In the genomic region with DNA sequence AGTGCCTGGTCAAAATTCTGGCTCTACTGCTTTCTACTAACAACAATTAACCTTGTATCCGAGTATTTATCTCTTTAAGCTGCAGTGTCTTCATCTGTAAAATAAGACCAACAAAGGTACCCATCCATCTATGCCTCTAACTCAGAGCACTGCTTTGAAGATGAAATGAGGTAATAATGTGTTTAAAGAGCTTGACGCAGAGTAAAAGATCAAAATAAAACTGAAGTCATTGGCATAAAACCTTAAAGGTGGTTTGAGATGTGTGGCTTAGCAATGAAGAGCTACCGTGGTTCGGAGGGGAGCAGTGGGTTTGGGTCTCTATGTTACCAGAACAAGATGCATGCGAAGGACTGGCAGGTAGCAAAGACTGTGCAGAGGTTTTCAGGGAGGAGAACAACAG, we compare ENCODE assay signal across 26 cellular contexts. TPM values are rescaled to one million over a fixed set of nuclear protein-coding genes. Genes with fewer than 3 reads are reported as not detected.
A peak's percentile ranks its signal among the peaks of the same experiment; 100 is the strongest.
DNase-seq lines count a peak whose midpoint lies in the region; ATAC-seq, FAIRE-seq and TF ChIP-seq lines count a peak whose summit lies in the region.
"Had no signal": no experiment of that assay in that cellular context is flagged by ENCODE, and none has a peak within 500 bp of the region (broad histone marks: within the 10 kb centered on the region; RNA-seq: fewer than 3 reads in every experiment).

No MANE protein-coding gene starts in this region.

- no peak overlapping the region for H3K4me3 Mint-ChIP-seq in activated T-helper 17 cell treated with anti-CD3 and anti-CD28 coated beads, Interleukin-2, amount 50 U/mL, for 72 hours
- H3K4me3 Mint-ChIP-seq: activated B cell treated with CpG ODN at 0.5 μM for 24 hours; CD4-positive, alpha-beta T cell; neural crest cell had no signal

- H2AK5ac ChIP-seq in H1 (ENCODE audit: low read depth, low read length), result no peak overlapping the region

- no peak for DNase-seq in activated naive CD4-positive, alpha-beta T cell treated with anti-CD3 and anti-CD28 coated beads, Interleukin-2, amount 50 U/mL, for 72 hours (ENCODE audit: low spot score in 2 of 2)
- DNase-seq in activated naive CD4-positive, alpha-beta T cell treated with anti-CD3 and anti-CD28 coated beads, Interleukin-2, amount 50 U/mL, for 16 hours, result no peak
- DNase-seq in H1 (ENCODE audit: low read depth in 1 of 2, low spot score in 2 of 2), result no peak
- DNase-seq in NCI-H510A treated with DMSO at 0.1 percent for 48 hours (lab: John Stamatoyannopoulos, UW), result no peak
- no peak for DNase-seq in NOMO-1 (lab: John Stamatoyannopoulos, UW; ENCODE audit: unreplicated experiment in 2 of 2)
- DNase-seq in cortex of kidney (lab: John Stamatoyannopoulos, UW), result no peak
- DNase-seq: activated B cell treated with CpG ODN at 0.5 μM for 24 hours; CD4-positive, alpha-beta T cell; colonic mucosa; effector memory CD4-positive, alpha-beta T cell; NCI-H1105; NCI-H187; NCI-H2171; NCI-H510A; small intestine had no signal

- CTCF ChIA-PET in H1 (lab: Charles Lee; ENCODE audit: partially characterized antibody), result interaction anchor here (0.8 to 4.1 kb wide), 23 partner anchors 14 to 260 kb away, joined by 3 to 25 read pairs (median 4); no protein-coding TSS in a partner anchor

- no peak overlapping the region for H3K4me3 ChIP-seq in H1 (ENCODE audit: extremely low read depth in 1 of 4, insufficient read depth in 2 of 4, low read depth in 3 of 4, low read length in 4 of 4)
- H3K4me3 ChIP-seq: colonic mucosa, SJSA1, thoracic aorta had no signal

- H2BK20ac ChIP-seq in H1 (ENCODE audit: low read length), result no peak overlapping the region

- no peak overlapping the region for H3K56ac ChIP-seq in H1 (replicated peaks; ENCODE audit: insufficient read length, low read depth, low read length)

- no peak overlapping the region; the same call in 1 of the 2 replicates for H2BK5ac ChIP-seq in H1 (ENCODE audit: low read depth, low read length)

- no peak overlapping the region for H3K9ac ChIP-seq in H1 (replicated peaks in 1 of 4; ENCODE audit: extremely low read depth in 1 of 4, low read depth in 3 of 4, low read length in 3 of 4)
- H3K9ac ChIP-seq: parathyroid adenoma had no signal

- no peak overlapping the region for H2BK15ac ChIP-seq in H1 (ENCODE audit: low read length)

- no peak overlapping the region for H3K4me2 ChIP-seq in H1 (ENCODE audit: insufficient read depth in 1 of 2, low read depth in 2 of 2, low read length in 2 of 2)

- no peak overlapping the region for H2AFZ ChIP-seq in H1 (ENCODE audit: low read length)
- H2AFZ ChIP-seq: parathyroid adenoma had no signal

- H4K8ac ChIP-seq in H1 (ENCODE audit: extremely low read depth, insufficient read depth, low read length), result no peak overlapping the region

- no peaks in the 10 kb centered on the region for H3K36me3 ChIP-seq in H1 (ENCODE audit: control insufficient read depth in 2 of 4, insufficient read depth in 4 of 4, low read length in 3 of 4)
- H3K36me3 ChIP-seq: colonic mucosa, SJSA1, thoracic aorta had no signal

- TF ChIP-seq POLR2A in H1 (IDR thresholded peaks at IDR 0.05; ENCODE audit: control extremely low read depth in 1 of 2, low read depth in 2 of 2, low read length in 2 of 2), result no peak

- TF ChIP-seq RAD21 in H1 (IDR thresholded peaks at IDR 0.05 in 1 of 2, conservative IDR thresholded peaks at IDR 0.05 in 1 of 2; ENCODE audit: low read depth in 2 of 2, low read length in 2 of 2), result no peak

- peaks cover 7 to 9% of the 10 kb centered on the region in 2 experiments; a peak in 3 of 4 replicates for H3K9me3 ChIP-seq in H1 (ENCODE audit: insufficient read depth in 2 of 2, low read depth in 1 of 2, low read length in 1 of 2)
- H3K9me3 ChIP-seq: colonic mucosa, thoracic aorta had no signal

- TF ChIP-seq EP300 in H1 (IDR thresholded peaks at IDR 0.05; ENCODE audit: borderline replicate concordance in 1 of 2, low read depth in 2 of 2, low read length in 2 of 2), result no peak

- no peaks in the 10 kb centered on the region for H4K20me1 ChIP-seq in H1 (replicated peaks in 1 of 2; ENCODE audit: control insufficient read depth in 1 of 2, insufficient read depth in 2 of 2, low read length in 2 of 2)

- no peaks in the 10 kb centered on the region; a peak in 1 of 7 replicates for H3K27me3 ChIP-seq in H1 (replicated peaks in 1 of 4; ENCODE audit: control insufficient read depth in 3 of 4, extremely low read depth in 1 of 4, insufficient read depth in 3 of 4, low read length in 3 of 4)
- H3K27me3 ChIP-seq: colonic mucosa, SJSA1 had no signal

- peak overlapping the region; percentile 52; the same call in 1 of the 2 replicates for H2BK12ac ChIP-seq in H1 (ENCODE audit: low read depth, low read length)

- FAIRE-seq in H1 (lab: Jason Lieb, UNC), result no peak
- FAIRE-seq: bronchial epithelial cell, HTR-8/SVneo, small intestine, urothelium cell line had no signal

- peaks cover 3 to 10% (median 8%) of the 10 kb centered on the region in 4 experiments for H3K4me1 ChIP-seq in H1 (replicated peaks in 1 of 4; ENCODE audit: control insufficient read depth in 3 of 4, insufficient read depth in 4 of 4, low read length in 3 of 4)
- H3K4me1 ChIP-seq: colonic mucosa, parathyroid adenoma, SJSA1 had no signal

- H3K79me2 ChIP-seq in H1 (ENCODE audit: control insufficient read depth in 1 of 2, insufficient read depth in 2 of 2, low read length in 2 of 2), result no peaks in the 10 kb centered on the region
- H3K79me2 ChIP-seq: parathyroid adenoma had no signal

- peaks cover 7 to 11% of the 10 kb centered on the region in 2 donors for H3K9me3 Mint-ChIP-seq in activated naive CD4-positive, alpha-beta T cell treated with anti-CD3 and anti-CD28 coated beads, Interleukin-2, amount 50 U/mL, for 72 hours
- H3K9me3 Mint-ChIP-seq in activated T-helper 17 cell treated with anti-CD3 and anti-CD28 coated beads, Interleukin-2, amount 50 U/mL, for 72 hours, result peaks cover 5% of the 10 kb centered on the region

- H3K27ac Mint-ChIP-seq in activated naive CD4-positive, alpha-beta T cell treated with anti-CD3 and anti-CD28 coated beads, Interleukin-2, amount 50 U/mL, for 72 hours, result peak overlapping the region; percentile 37 to 41
- H3K27ac Mint-ChIP-seq in activated T-helper 17 cell treated with anti-CD3 and anti-CD28 coated beads, Interleukin-2, amount 50 U/mL, for 72 hours, result peak overlapping the region; percentile 66
- H3K27ac Mint-ChIP-seq: activated B cell treated with CpG ODN at 0.5 μM for 24 hours; CD4-positive, alpha-beta T cell had no signal

- H3K27ac ChIP-seq in H1 (ENCODE audit: low read depth, low read length), result no peak overlapping the region
- H3K27ac ChIP-seq: colonic mucosa, parathyroid adenoma, SJSA1, thoracic aorta had no signal

- no peak overlapping the region for H3K23ac ChIP-seq in H1 (ENCODE audit: insufficient read length)

- H4K5ac ChIP-seq in H1 (ENCODE audit: insufficient read length, low read depth, low read length), result no peak overlapping the region

- peaks cover 13% of the 10 kb centered on the region for H3K27me3 Mint-ChIP-seq in activated T-helper 17 cell treated with anti-CD3 and anti-CD28 coated beads, Interleukin-2, amount 50 U/mL, for 72 hours

- H3K4ac ChIP-seq in H1 (replicated peaks; ENCODE audit: insufficient read length, low read depth, low read length), result no peak overlapping the region

- peaks cover 7 to 15% of the 10 kb centered on the region in 2 donors for H3K36me3 Mint-ChIP-seq in activated naive CD4-positive, alpha-beta T cell treated with anti-CD3 and anti-CD28 coated beads, Interleukin-2, amount 50 U/mL, for 72 hours
- H3K36me3 Mint-ChIP-seq in activated T-helper 17 cell treated with anti-CD3 and anti-CD28 coated beads, Interleukin-2, amount 50 U/mL, for 72 hours (ENCODE audit: low read depth), result no peaks in the 10 kb centered on the region

- H2BK120ac ChIP-seq in H1 (replicated peaks; ENCODE audit: low read depth, low read length), result no peak overlapping the region

- H3K79me1 ChIP-seq in H1 (ENCODE audit: low read depth, low read length), result no peaks in the 10 kb centered on the region

- WGBS in H1 (ENCODE audit: extremely low coverage in 1 of 2, insufficient coverage in 1 of 2, insufficient read length in 1 of 2, insufficient replicate concordance in 2 of 2, low coverage in 1 of 2, low lambda C conversion rate in 2 of 2, missing lambda C conversion rate in 1 of 2), 2 experiments, result 87% methylated on average over 5 of the region's 5 CpGs; no CpG with 5 or more reads in 1 of the 2 experiments

- no peak overlapping the region for H4K91ac ChIP-seq in H1 (replicated peaks; ENCODE audit: insufficient read length, low read length)

- no peak for TF ChIP-seq CTCF in H1 (IDR thresholded peaks at IDR 0.05; ENCODE audit: control extremely low read depth in 1 of 3, insufficient read depth in 1 of 3, low read depth in 1 of 3, low read length in 3 of 3)

- H3K23me2 ChIP-seq in H1 (ENCODE audit: low read depth, low read length), result no peaks in the 10 kb centered on the region

- H3K14ac ChIP-seq in H1 (ENCODE audit: insufficient read length), result no peak overlapping the region

- H3K4me1 Mint-ChIP-seq in activated T-helper 17 cell treated with anti-CD3 and anti-CD28 coated beads, Interleukin-2, amount 50 U/mL, for 72 hours, result peaks cover 6% of the 10 kb centered on the region
- H3K4me1 Mint-ChIP-seq: neural crest cell had no signal

- POLR2A ChIA-PET in H1 (lab: Charles Lee; ENCODE audit: partially characterized antibody), result interaction anchor here (0.7 to 1.1 kb wide), 2 partner anchors 159 to 284 kb away, joined by 3 read pairs; no protein-coding TSS in a partner anchor

- H3K18ac ChIP-seq in H1 (ENCODE audit: extremely low read depth, low read length), result no peak overlapping the region

- no peak for ATAC-seq in activated naive CD4-positive, alpha-beta T cell treated with anti-CD3 and anti-CD28 coated beads, Interleukin-2, amount 50 U/mL, for 72 hours
- ATAC-seq in activated T-helper 17 cell treated with anti-CD3 and anti-CD28 coated beads, Interleukin-2, amount 50 U/mL, for 72 hours (replicated peaks), result no peak

RNA-seq across cellular contexts. Expression of gene PRF1, which starts 16.1 kb away (rescaled TPM):
- 10 to 100 TPM; 30.9 to 35.7 TPM for total RNA-seq in activated naive CD4-positive, alpha-beta T cell treated with anti-CD3 and anti-CD28 coated beads, Interleukin-2, amount 50 U/mL, for 72 hours
- total RNA-seq in activated T-helper 17 cell treated with anti-CD3 and anti-CD28 coated beads, Interleukin-2, amount 50 U/mL, for 72 hours, result 10 to 100 TPM; 22.5 to 28.5 TPM
- total RNA-seq in H1 (2021; fragmentation: NEBNext Ultra II Directional; extraction: Animal tissue kit (Norgen Biotek cat#: 25700)), result not detected in 2 replicates
- polyA plus RNA-seq in H1 (2011; rRNA removed), result 0.06 and 0.15 TPM in 2 replicates
- not detected for polyA plus RNA-seq in H1 (2011; cell fraction: cytosol; rRNA removed)
- polyA plus RNA-seq in H1 (2011; cell fraction: nucleus; rRNA removed), result 0.06 TPM
- polyA plus RNA-seq in H1 (2012, experiment 1 of 2), result not detected in 4 replicates
- polyA plus RNA-seq in H1 (2012, experiment 2 of 2), result not detected
- polyA plus RNA-seq in H1 (2013, experiment 1 of 2), result 0.06 TPM
- polyA plus RNA-seq in H1 (2013, experiment 2 of 2), result 0.09 TPM
- 0.07 TPM in 1 of 2 replicates, not detected in the other for polyA minus RNA-seq in H1 (2011; rRNA and poly(A)+ RNA removed)
- polyA minus RNA-seq in H1 (2011; cell fraction: cytosol; rRNA and poly(A)+ RNA removed), result not detected
- polyA minus RNA-seq in H1 (2011; cell fraction: nucleus; rRNA and poly(A)+ RNA removed), result not detected
- total RNA-seq: bronchial epithelial cell, epithelial cell of proximal tubule, H4, M059J, neural crest cell, SJSA1 had no signal

RNA-seq across cellular contexts. Expression of gene ADAMTS14, which starts 53.6 kb away (rescaled TPM):
- total RNA-seq in activated naive CD4-positive, alpha-beta T cell treated with anti-CD3 and anti-CD28 coated beads, Interleukin-2, amount 50 U/mL, for 72 hours, result under 1 TPM; 0.11 to 0.16 TPM
- total RNA-seq in activated T-helper 17 cell treated with anti-CD3 and anti-CD28 coated beads, Interleukin-2, amount 50 U/mL, for 72 hours, result under 1 TPM; 0.06 to 0.19 TPM
- total RNA-seq in H1 (2021; fragmentation: NEBNext Ultra II Directional; extraction: Animal tissue kit (Norgen Biotek cat#: 25700)), result 2.3 TPM in 2 replicates
- 2.0 and 3.2 TPM in 2 replicates for polyA plus RNA-seq in H1 (2011; rRNA removed)
- 2.9 TPM for polyA plus RNA-seq in H1 (2011; cell fraction: cytosol; rRNA removed)
- polyA plus RNA-seq in H1 (2011; cell fraction: nucleus; rRNA removed), result 14.8 TPM
- polyA plus RNA-seq in H1 (2012, experiment 1 of 2), result 1.5 to 2.4 TPM (median 2.2 TPM) in 4 replicates
- polyA plus RNA-seq in H1 (2012, experiment 2 of 2), result 0.80 TPM
- polyA plus RNA-seq in H1 (2013, experiment 1 of 2), result 1.9 TPM
- 1.6 TPM for polyA plus RNA-seq in H1 (2013, experiment 2 of 2)
- 1.1 TPM in 2 replicates for polyA minus RNA-seq in H1 (2011; rRNA and poly(A)+ RNA removed)
- 1.7 TPM for polyA minus RNA-seq in H1 (2011; cell fraction: cytosol; rRNA and poly(A)+ RNA removed)
- 3.4 TPM for polyA minus RNA-seq in H1 (2011; cell fraction: nucleus; rRNA and poly(A)+ RNA removed)
- total RNA-seq: CD4-positive, alpha-beta T cell had no signal

Comparison
In these comparisons a context has a peak if more than half of its experiments do, and no peak if none do; other contexts are left out.
1. RNA of gene PRF1, which starts 16.1 kb away (total RNA-seq): 30.9 to 35.7 TPM in activated naive CD4-positive, alpha-beta T cell treated with anti-CD3 and anti-CD28 coated beads, Interleukin-2, amount 50 U/mL, for 72 hours and 22.5 to 28.5 TPM in activated T-helper 17 cell treated with anti-CD3 and anti-CD28 coated beads, Interleukin-2, amount 50 U/mL, for 72 hours; not detected in H1; every median in the first group is over 10 times any median in the second.